In the genomic region with DNA sequence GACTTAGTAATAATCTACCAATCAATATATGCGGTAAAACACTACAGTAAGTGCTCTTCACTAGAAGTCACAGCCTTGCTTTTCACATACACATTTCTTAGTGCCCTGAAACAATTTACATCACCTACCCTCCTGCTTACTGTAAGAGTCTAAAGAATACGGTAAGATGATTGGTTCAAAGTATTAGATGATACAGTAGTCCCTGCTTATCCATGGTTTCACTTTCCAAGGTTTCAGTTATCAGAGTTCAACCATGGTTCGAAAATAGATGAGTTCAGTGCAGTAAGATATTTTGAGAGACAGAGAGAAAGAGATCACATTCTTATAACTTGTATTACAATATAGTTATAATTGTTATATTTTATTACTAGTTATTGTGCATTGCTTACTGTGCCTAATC, we compare ENCODE assay signal across 21 cellular contexts.
"Had no signal": no experiment of that assay in that cellular context is flagged by ENCODE, and none has a peak within 500 bp of the region (broad histone marks: within the 10 kb centered on the region; RNA-seq: fewer than 3 reads in every experiment).

No MANE protein-coding gene starts in this region.

- H3K27ac ChIP-seq: RWPE1 had no signal

- H3K27me3 ChIP-seq: MG63 had no signal

- H3K4me3 ChIP-seq: MG63 had no signal

- DNase-seq: IMR-90, KG1, MG63, NCI-H1092, NCI-H1105 treated with DMSO at 0.1 percent for 48 hours, NCI-H1417 treated with DMSO at 0.1 percent for 48 hours, NCI-H146, NCI-H1694 treated with DMSO at 0.1 percent for 48 hours, NCI-H1930, NCI-H2081, NCI-H2107, NCI-H2227 treated with DMSO at 0.1 percent for 48 hours, NCI-H524, NCI-H69, NCI-H774, PC-3, SHP77, SK-N-SH, SW 1271 had no signal

- H3K9ac ChIP-seq: SK-N-SH had no signal

- H3K9me3 ChIP-seq: MG63, SK-N-SH had no signal

- H3K4me2 ChIP-seq: SK-N-SH had no signal

- ATAC-seq: Panc1, PC-3 had no signal
